ENCODE assay signal across 21 cellular contexts in the genomic region with DNA sequence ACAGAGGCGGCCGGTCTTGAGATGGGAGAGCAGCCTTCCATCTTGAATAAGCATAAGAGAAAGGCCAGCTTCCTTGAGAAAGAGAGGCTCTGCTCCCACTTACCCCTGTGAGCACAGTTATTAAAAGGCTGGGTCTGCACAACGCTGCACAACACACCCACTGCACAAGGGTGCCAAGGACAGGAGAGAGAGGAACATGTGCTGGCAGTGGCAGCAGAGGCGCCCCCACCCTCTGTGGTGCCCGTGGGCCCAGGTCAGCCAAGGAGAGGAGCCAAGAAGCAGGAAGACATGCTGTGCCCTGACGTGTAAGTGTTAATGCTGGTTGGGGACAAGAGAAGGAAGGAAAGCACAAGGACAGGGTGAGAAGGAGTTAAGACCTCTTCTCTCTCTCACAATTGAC.
DNase-seq lines count a peak whose midpoint lies in the region; ATAC-seq and TF ChIP-seq lines count a peak whose summit lies in the region.
"Had no signal": no experiment of that assay in that cellular context is flagged by ENCODE, and none has a peak within 500 bp of the region (broad histone marks: within the 10 kb centered on the region; RNA-seq: fewer than 3 reads in every experiment).

No MANE protein-coding gene starts in this region.

- no peak overlapping the region for H2AK5ac ChIP-seq in neuronal stem cell (ENCODE audit: low read depth, low read length)

- no peak overlapping the region for H2BK120ac ChIP-seq in neuronal stem cell (ENCODE audit: low read depth, low read length)

- no peak overlapping the region for H2BK5ac ChIP-seq in neuronal stem cell (ENCODE audit: low read length)

- H3K27ac ChIP-seq in heart left ventricle: peak overlapping the region in 2 of 12 donors; percentile 6 to 7
- no peak overlapping the region for H3K27ac ChIP-seq in neuronal stem cell (replicated peaks; ENCODE audit: low read length)
- H3K27ac ChIP-seq: suprapubic skin, VCaP had no signal

- H2BK15ac ChIP-seq in neuronal stem cell (ENCODE audit: low read length): no peak overlapping the region

- WGBS in heart left ventricle, 4 donors: 47 to 61% (median 53%) methylated on average over 6 of the region's 6 CpGs
- no CpG with 5 or more reads among the region's 6 CpGs for WGBS in neuronal stem cell (ENCODE audit: extremely low coverage in 2 of 2, insufficient read length in 2 of 2, insufficient replicate concordance in 1 of 2), 2 donors

- H3K36me3 ChIP-seq in heart left ventricle (peaks cover 0 to 37% (median 5%) of the 10 kb centered on the region in 9 donors), neuronal stem cell (replicated peaks in 1 of 2; ENCODE audit: control insufficient read depth in 2 of 2, insufficient read depth in 2 of 2, low read length in 2 of 2) (peaks cover 0 to 26% of the 10 kb centered on the region in 2 donors)

- TF ChIP-seq CTCF in heart left ventricle (IDR thresholded peaks at IDR 0.05): no peak

- peaks cover 0 to 15% (median 0%) of the 10 kb centered on the region in 12 donors for H3K9me3 ChIP-seq in heart left ventricle
- H3K9me3 ChIP-seq in neuronal stem cell (replicated peaks in 1 of 2; ENCODE audit: control insufficient read depth in 2 of 2, insufficient read depth in 1 of 2, low read depth in 1 of 2, low read length in 2 of 2): peaks cover 0 to 21% of the 10 kb centered on the region in 2 donors
- H3K9me3 ChIP-seq: HAP-1, suprapubic skin had no signal

- intact Hi-C loops in Right ventricle myocardium inferior (cut with DNase I) (no loop called here), cardiac septum (cut with DNase I) (no loop called here), heart left ventricle (cut with DNase I) (loop anchor here in 1 of 10 donors (10.0 kb wide), 1 partner anchor 117 kb away; no protein-coding TSS in a partner anchor)

- H3K79me1 ChIP-seq in neuronal stem cell (ENCODE audit: low read depth, low read length): no peaks in the 10 kb centered on the region

- H3K4me3 ChIP-seq in heart left ventricle (no peak overlapping the region), neuronal stem cell (ENCODE audit: low read length in 2 of 2) (no peak overlapping the region)
- H3K4me3 ChIP-seq: HAP-1, suprapubic skin had no signal

- no peak overlapping the region for H3K14ac ChIP-seq in neuronal stem cell (ENCODE audit: low read length)

- no peak overlapping the region for H3K4me2 ChIP-seq in neuronal stem cell (ENCODE audit: insufficient read depth, low read length, poor library complexity, severe bottlenecking)

- no peak overlapping the region for H4K91ac ChIP-seq in neuronal stem cell (ENCODE audit: low read depth, low read length, poor library complexity)

- DNase-seq in Right ventricle myocardium inferior (ENCODE audit: missing footprints) (no peak), cardiac septum (ENCODE audit: low spot score) (no peak), heart left ventricle (peak in 1 of 5 donors; percentile 53), neuronal stem cell (ENCODE audit: low spot score) (no peak), NOMO-1 (lab: John Stamatoyannopoulos, UW; ENCODE audit: unreplicated experiment in 2 of 2) (no peak), NCI-H1694 (lab: John Stamatoyannopoulos, UW) (no peak), NCI-H345 (lab: John Stamatoyannopoulos, UW) (no peak)
- DNase-seq: activated CD4-positive, alpha-beta T cell treated with anti-CD3 and anti-CD28 coated beads, Interleukin-2, amount 10 ng/mL, durations not matched to agents 24 days and 14 days; activated naive CD4-positive, alpha-beta T cell treated with anti-CD3 and anti-CD28 coated beads, Interleukin-2, amount 50 U/mL, for 16 hours; activated T-cell treated with anti-CD3 and anti-CD28 coated beads, Interleukin-2, amount 50 U/mL, for 72 hours; cerebellar nuclear complex; effector CD8-positive, alpha-beta T cell; erythroblast; kidney; NCI-H1105 treated with DMSO at 0.1 percent for 48 hours; NCI-H510A; T-helper 2 cell had no signal

- no peak overlapping the region for H3K9ac ChIP-seq in neuronal stem cell (ENCODE audit: low read depth, low read length, poor library complexity)

- peak overlapping the region; percentile 55 for H4K8ac ChIP-seq in neuronal stem cell (ENCODE audit: low read depth, low read length)

- H3K27me3 ChIP-seq in heart left ventricle: no peaks in the 10 kb centered on the region
- H3K27me3 ChIP-seq in neuronal stem cell (ENCODE audit: control insufficient read depth in 3 of 3, insufficient read depth in 3 of 3, low read depth in 1 of 3, low read length in 3 of 3): no peaks in the 10 kb centered on the region
- H3K27me3 ChIP-seq: suprapubic skin had no signal

- H3K18ac ChIP-seq in neuronal stem cell (ENCODE audit: low read length): peak overlapping the region; percentile 96

- ATAC-seq in Right ventricle myocardium inferior: peak; percentile 61
- ATAC-seq in heart left ventricle: peak; percentile 43 to 72 (median 64)
- ATAC-seq in GM19328 (IDR thresholded peaks at IDR 0.05; ENCODE audit: unreplicated experiment): no peak
- ATAC-seq: activated T-cell treated with anti-CD3 and anti-CD28 coated beads, Interleukin-2, amount 50 U/mL, for 72 hours had no signal

- no peak for TF ChIP-seq POLR2A in heart left ventricle (IDR thresholded peaks at IDR 0.05)

- no peak overlapping the region for H2BK12ac ChIP-seq in neuronal stem cell (ENCODE audit: low read length)

- no peak overlapping the region for H3K4ac ChIP-seq in neuronal stem cell (ENCODE audit: low read length)

- H3K4me1 ChIP-seq in heart left ventricle: peaks cover 0 to 45% (median 28%) of the 10 kb centered on the region in 12 donors
- H3K4me1 ChIP-seq in neuronal stem cell (ENCODE audit: control insufficient read depth in 2 of 2, insufficient read depth in 1 of 2, low read depth in 1 of 2, low read length in 2 of 2): peaks cover 8 to 17% of the 10 kb centered on the region in 2 donors

- H2AFZ ChIP-seq in neuronal stem cell (ENCODE audit: low read length): peak overlapping the region; percentile 46

- no peak overlapping the region for H3K23ac ChIP-seq in neuronal stem cell (ENCODE audit: low read depth, low read length, poor library complexity)
